ENCODE assay signal across 13 cellular contexts in genomic region chr3:187014417-187014864, GRCh38.
A peak's percentile ranks its signal among the peaks of the same experiment; 100 is the strongest.
DNase-seq lines count a peak whose midpoint lies in the region; ATAC-seq and TF ChIP-seq lines count a peak whose summit lies in the region.
"Had no signal": no experiment of that assay in that cellular context is flagged by ENCODE, and none has a peak within 500 bp of the region (broad histone marks: within the 10 kb centered on the region; RNA-seq: fewer than 3 reads in every experiment).

No MANE protein-coding gene starts in this region.

- H3K4me3 ChIP-seq in gastroesophageal sphincter, result no peak overlapping the region
- no peak overlapping the region for H3K4me3 ChIP-seq in hepatocyte
- H3K4me3 ChIP-seq: adrenal gland, testis had no signal

- H3K4me2 ChIP-seq in hepatocyte, result no peak overlapping the region

- H3K27ac ChIP-seq in gastroesophageal sphincter (no peak overlapping the region), hepatocyte (no peak overlapping the region)
- H3K27ac ChIP-seq: RWPE1, testis had no signal

- no peak overlapping the region for H3K4me3 Mint-ChIP-seq in WTC11

- H3K79me2 ChIP-seq in hepatocyte, result no peaks in the 10 kb centered on the region

- H3K27ac Mint-ChIP-seq in WTC11, result 0 out of 2 replicates have a peak overlapping the region, but pooled peaks have one; percentile 17

- H3K9me2 ChIP-seq in hepatocyte (replicated peaks; ENCODE audit: insufficient read depth), result no peaks in the 10 kb centered on the region

- no peak overlapping the region for H2AFZ ChIP-seq in hepatocyte

- TF ChIP-seq POLR2A in gastroesophageal sphincter (IDR thresholded peaks at IDR 0.05), result no peak

- WGBS in gastroesophageal sphincter (ENCODE audit: low coverage in 1 of 2), 2 donors, result 53 to 55% methylated on average over 2 of the region's 2 CpGs
- WGBS in hepatocyte (ENCODE audit: low lambda C conversion rate, missing lambda C conversion rate), result 69% methylated on average over 2 of the region's 2 CpGs

- CTCF ChIA-PET in WTC11 (lab: Charles Lee), result no interaction called here

- peaks cover 23% of the 10 kb centered on the region for H3K36me3 Mint-ChIP-seq in WTC11

- no peaks in the 10 kb centered on the region for H3K36me3 ChIP-seq in gastroesophageal sphincter
- H3K36me3 ChIP-seq in hepatocyte (replicated peaks; ENCODE audit: insufficient read depth, low read depth), result no peaks in the 10 kb centered on the region
- H3K36me3 ChIP-seq: adrenal gland had no signal

- no peak for ATAC-seq in WTC11
- ATAC-seq in gastroesophageal sphincter, result peak; percentile 9
- no peak for ATAC-seq in GM21381 (IDR thresholded peaks at IDR 0.05; ENCODE audit: unreplicated experiment)

- peaks cover 21% of the 10 kb centered on the region for H3K4me1 Mint-ChIP-seq in WTC11

- H3K9me3 Mint-ChIP-seq in WTC11, result no peaks in the 10 kb centered on the region

- no peak for TF ChIP-seq CTCF in WTC11 (IDR thresholded peaks at IDR 0.05)
- no peak for TF ChIP-seq CTCF in gastroesophageal sphincter (IDR thresholded peaks at IDR 0.05)
- no peak for TF ChIP-seq CTCF in hepatocyte (IDR thresholded peaks at IDR 0.05; ENCODE audit: poor library complexity)

- POLR2A ChIA-PET in WTC11 (lab: Charles Lee), result no interaction called here

- H3K4me1 ChIP-seq in gastroesophageal sphincter (peaks cover 0 to 14% (median 3%) of the 10 kb centered on the region in 3 donors), hepatocyte (ENCODE audit: insufficient read depth) (no peaks in the 10 kb centered on the region)

- H3K9me3 ChIP-seq in gastroesophageal sphincter (no peaks in the 10 kb centered on the region), hepatocyte (ENCODE audit: low read depth) (no peaks in the 10 kb centered on the region)
- H3K9me3 ChIP-seq: adrenal gland, testis had no signal

- H3K27me3 Mint-ChIP-seq in WTC11 (ENCODE audit: low read depth), result no peaks in the 10 kb centered on the region

- no peaks in the 10 kb centered on the region for H4K20me1 ChIP-seq in hepatocyte (ENCODE audit: insufficient read depth, poor library complexity, severe bottlenecking)

- peak; percentile 53 for DNase-seq in activated CD8-positive, alpha-beta memory T cell treated with anti-CD3 and anti-CD28 coated beads for 24 hours
- no peak for DNase-seq in activated CD8-positive, alpha-beta memory T cell treated with anti-CD3 and anti-CD28 coated beads, Interleukin-2, amount 50 U/mL, for 4 hours
- DNase-seq in WTC11 (ENCODE audit: low spot score) (no peak), stromal cell of bone marrow (ENCODE audit: low read depth) (peak; percentile 36), SHP77 treated with DMSO at 0.1 percent for 48 hours (lab: John Stamatoyannopoulos, UW) (no peak), hepatocyte (ENCODE audit: low spot score) (no peak)
- DNase-seq: GDM1; stimulated activated CD4-positive, alpha-beta T cell treated with anti-CD3 and anti-CD28 coated beads, Interleukin-4, amount 100 ng/mL, for 24 hours; testis had no signal

- H3K27me3 ChIP-seq in gastroesophageal sphincter (no peaks in the 10 kb centered on the region), hepatocyte (no peaks in the 10 kb centered on the region)
- H3K27me3 ChIP-seq: adrenal gland, testis had no signal

- no peak for TF ChIP-seq EP300 in gastroesophageal sphincter (IDR thresholded peaks at IDR 0.05)

TF ChIP-seq in WTC11, 78 proteins besides CTCF, POLR2A, EP300 and RAD21:
- TF ChIP-seq RELA (CRISPR knock-in tag; IDR thresholded peaks at IDR 0.05; ENCODE audit: borderline replicate concordance) (no peak), ZBTB21 (CRISPR knock-in tag; IDR thresholded peaks at IDR 0.05; ENCODE audit: borderline replicate concordance) (no peak), AFF4 (CRISPR knock-in tag; IDR thresholded peaks at IDR 0.05; ENCODE audit: borderline replicate concordance) (no peak), ZNF138 (CRISPR knock-in tag; conservative IDR thresholded peaks at IDR 0.05) (no peak), PRRX2 (CRISPR knock-in tag; IDR thresholded peaks at IDR 0.05) (no peak)

Comparison
In these comparisons a context has a peak if more than half of its experiments do, and no peak if none do; other contexts are left out.
1. DNase-seq: peak in activated CD8-positive, alpha-beta memory T cell treated with anti-CD3 and anti-CD28 coated beads for 24 hours (single experiment) and stromal cell of bone marrow (single experiment); none in activated CD8-positive, alpha-beta memory T cell treated with anti-CD3 and anti-CD28 coated beads, Interleukin-2, amount 50 U/mL, for 4 hours (single experiment), WTC11 (single experiment), SHP77 treated with DMSO at 0.1 percent for 48 hours (single experiment) and hepatocyte (single experiment).